12 cellular contexts compared by ENCODE assay signal in the genomic region with DNA sequence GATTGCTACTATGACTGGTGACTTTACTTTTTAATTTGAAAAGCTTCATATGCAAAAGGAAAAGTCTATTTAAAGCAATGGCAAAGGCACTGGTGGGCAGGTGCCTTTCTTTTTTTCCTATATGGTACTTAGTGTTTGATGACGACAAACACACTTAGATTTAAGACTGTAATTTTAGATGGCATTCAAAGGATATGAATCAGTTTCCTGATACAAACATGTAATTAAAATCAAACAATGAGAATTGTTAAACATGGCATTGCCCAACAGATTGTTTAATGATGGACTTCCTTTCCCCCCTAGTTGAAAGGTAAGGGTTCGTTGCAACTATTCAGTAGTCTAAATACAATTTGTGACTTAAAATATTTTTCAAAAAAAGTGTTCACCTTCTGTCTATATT.
"Had no signal": no experiment of that assay in that cellular context is flagged by ENCODE, and none has a peak within 500 bp of the region (broad histone marks: within the 10 kb centered on the region; RNA-seq: fewer than 3 reads in every experiment).

No MANE protein-coding gene starts in this region.

- ATAC-seq: psoas muscle had no signal

- H3K27me3 ChIP-seq: colonic mucosa, sigmoid colon had no signal

- DNase-seq: activated B cell treated with CpG ODN at 0.5 μM for 24 hours; activated CD4-positive, alpha-beta T cell treated with anti-CD3 and anti-CD28 coated beads, Interleukin-2, amount 10 ng/mL, durations not matched to agents 24 days and 14 days; activated naive CD4-positive, alpha-beta T cell treated with Interleukin-2 at 50 U/mL for 16 hours; caudate nucleus; colonic mucosa; effector CD4-positive, alpha-beta T cell; hypothalamus; kidney glomerular epithelial cell; psoas muscle; sigmoid colon; stimulated activated CD4-positive, alpha-beta T cell treated with anti-CD3 and anti-CD28 coated beads, Interleukin-2, amount 100 ng/mL, for 24 hours; stimulated activated naive CD4-positive, alpha-beta T cell had no signal

- H3K9me3 ChIP-seq: colonic mucosa, psoas muscle, sigmoid colon had no signal

- H3K4me3 ChIP-seq: colonic mucosa, psoas muscle, sigmoid colon had no signal

- H3K27ac ChIP-seq: colonic mucosa, psoas muscle, sigmoid colon had no signal

- H3K4me1 ChIP-seq: colonic mucosa, psoas muscle, sigmoid colon had no signal

- H3K36me3 ChIP-seq: colonic mucosa, sigmoid colon had no signal
